In the genomic region with DNA sequence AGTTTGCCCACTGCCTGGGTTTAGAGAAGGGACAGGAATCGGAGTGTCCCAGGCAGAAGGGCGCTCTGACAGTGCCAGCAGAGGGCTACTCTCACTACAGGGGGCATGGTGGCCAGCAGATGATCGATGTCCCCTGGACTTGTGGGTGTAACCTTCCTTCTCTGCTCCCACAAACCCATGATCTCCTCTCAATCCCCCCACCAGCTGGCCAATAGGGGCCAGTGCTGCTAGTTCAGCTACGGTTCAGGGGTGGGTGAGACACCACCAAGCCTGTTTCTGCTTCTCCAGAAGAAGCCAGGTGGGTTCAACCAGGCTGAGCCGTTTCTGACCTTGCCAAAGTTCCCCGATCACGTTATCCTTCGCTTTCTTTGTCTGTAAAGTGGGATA, we compare ENCODE assay signal across 10 cellular contexts. TPM values are rescaled to one million over a fixed set of nuclear protein-coding genes. Genes with fewer than 3 reads are reported as not detected.
A peak's percentile ranks its signal among the peaks of the same experiment; 100 is the strongest.
DNase-seq lines count a peak whose midpoint lies in the region; ATAC-seq and TF ChIP-seq lines count a peak whose summit lies in the region.
"Had no signal": no experiment of that assay in that cellular context is flagged by ENCODE, and none has a peak within 500 bp of the region (broad histone marks: within the 10 kb centered on the region; RNA-seq: fewer than 3 reads in every experiment).

No MANE protein-coding gene starts in this region.

- no peak for TF ChIP-seq CTCF in SK-N-SH (IDR thresholded peaks at IDR 0.05)
- TF ChIP-seq CTCF in gastroesophageal sphincter (IDR thresholded peaks at IDR 0.05) = no peak
- TF ChIP-seq CTCF in GM13976 (IDR thresholded peaks at IDR 0.05; ENCODE audit: borderline replicate concordance, control extremely low read depth, extremely low read depth, insufficient read depth, missing control alignments) = no peak

- H3K79me2 ChIP-seq in SK-N-SH (ENCODE audit: insufficient read depth) = no peaks in the 10 kb centered on the region

- H3K27me3 ChIP-seq in SK-N-SH (ENCODE audit: insufficient read depth) (peaks cover 41% of the 10 kb centered on the region), gastroesophageal sphincter (peaks cover 86% of the 10 kb centered on the region)

- H3K27ac ChIP-seq in SK-N-SH (ENCODE audit: low read depth in 2 of 2, low read length in 1 of 2) = no peak overlapping the region
- H3K27ac ChIP-seq in gastroesophageal sphincter = no peak overlapping the region

- H3K9me2 ChIP-seq in SK-N-SH = no peaks in the 10 kb centered on the region

- TF ChIP-seq POLR2A in gastroesophageal sphincter (IDR thresholded peaks at IDR 0.05) = no peak

- H3K4me3 ChIP-seq in SK-N-SH (ENCODE audit: low read depth in 2 of 2, low read length in 1 of 2) = peak overlapping the region in 1 of 2 experiments; percentile 62; a peak in 2 of 4 replicates
- peak overlapping the region in 1 of 2 donors; percentile 52 for H3K4me3 ChIP-seq in gastroesophageal sphincter

- H3K36me3 ChIP-seq in SK-N-SH (replicated peaks in 1 of 2; ENCODE audit: control insufficient read depth in 1 of 2, insufficient read depth in 2 of 2, low read length in 1 of 2) (no peaks in the 10 kb centered on the region), gastroesophageal sphincter (no peaks in the 10 kb centered on the region)

- H3K9me3 ChIP-seq in SK-N-SH (no peaks in the 10 kb centered on the region), gastroesophageal sphincter (no peaks in the 10 kb centered on the region)

- CTCF ChIA-PET in SK-N-SH (lab: Yijun Ruan, JAX) = interaction anchor here (0.8 to 14.3 kb wide), 67 partner anchors 8 to 599 kb away, joined by 3 to 214 read pairs (median 5); partner anchors contain the start of genes DIS3L2 and PRSS56

- peaks cover 44% of the 10 kb centered on the region for H3K27me3 Mint-ChIP-seq in T-helper 2 cell treated with Interferon-gamma antibody and Interleukin-4, amounts not matched to agents 5 μg/mL and 100 μg/mL, for 36 hours (ENCODE audit: low read depth)
- H3K27me3 Mint-ChIP-seq in stimulated activated memory B cell treated with anti-CD40 and anti-IgM and Interleukin-4, amounts not matched to agents 10 μg/mL and 1 μg/mL and 100 μg/mL, for 72 hours = peaks cover 75% of the 10 kb centered on the region

- H3F3A ChIP-seq in SK-N-SH (replicated peaks; ENCODE audit: insufficient read depth) = no peaks in the 10 kb centered on the region

- in situ Hi-C loops in GM13976 (cut with MboI; ENCODE audit: low sequenced_read_pairs, unreplicated experiment) = loop anchor here (5.0 to 10.0 kb wide), 2 partner anchors 212 to 390 kb away; no protein-coding TSS in a partner anchor

- no peaks in the 10 kb centered on the region for H3K4me1 Mint-ChIP-seq in T-helper 2 cell treated with Interferon-gamma antibody and Interleukin-4, amounts not matched to agents 5 μg/mL and 100 μg/mL, for 36 hours (ENCODE audit: low read depth)
- H3K4me1 Mint-ChIP-seq in stimulated activated memory B cell treated with anti-CD40 and anti-IgM and Interleukin-4, amounts not matched to agents 10 μg/mL and 1 μg/mL and 100 μg/mL, for 72 hours = peaks cover 25% of the 10 kb centered on the region

- peak overlapping the region; percentile 50 for H3K4me3 Mint-ChIP-seq in T-helper 2 cell treated with Interferon-gamma antibody and Interleukin-4, amounts not matched to agents 5 μg/mL and 100 μg/mL, for 36 hours
- peak overlapping the region; percentile 52 for H3K4me3 Mint-ChIP-seq in stimulated activated memory B cell treated with anti-CD40 and anti-IgM and Interleukin-4, amounts not matched to agents 10 μg/mL and 1 μg/mL and 100 μg/mL, for 72 hours

- WGBS in SK-N-SH (ENCODE audit: low lambda C conversion rate) = 31% methylated on average over 8 of the region's 8 CpGs
- 10% methylated on average over 2 of the region's 8 CpGs; no CpG with 5 or more reads in 1 of the 2 donors for WGBS in gastroesophageal sphincter (ENCODE audit: low coverage in 1 of 2), 2 donors

- peak overlapping the region; percentile 97; the same call in 1 of the 2 replicates for H3K4me2 ChIP-seq in SK-N-SH

- peak overlapping the region; percentile 81; the same call in 1 of the 2 replicates for H2AFZ ChIP-seq in SK-N-SH (ENCODE audit: low read depth)

- H3K4me1 ChIP-seq in SK-N-SH (ENCODE audit: control insufficient read depth in 1 of 2, insufficient read depth in 2 of 2, low read depth in 1 of 2, low read length in 1 of 2) = peaks cover 0 to 20% of the 10 kb centered on the region in 2 experiments; a peak in 1 of 4 replicates
- H3K4me1 ChIP-seq in gastroesophageal sphincter = peaks cover 0 to 34% (median 11%) of the 10 kb centered on the region in 3 donors

- no peak overlapping the region for H3K27ac Mint-ChIP-seq in T-helper 2 cell treated with Interferon-gamma antibody and Interleukin-4, amounts not matched to agents 5 μg/mL and 100 μg/mL, for 36 hours
- H3K27ac Mint-ChIP-seq in stimulated activated memory B cell treated with anti-CD40 and anti-IgM and Interleukin-4, amounts not matched to agents 10 μg/mL and 1 μg/mL and 100 μg/mL, for 72 hours = no peak overlapping the region

- POLR2A ChIA-PET in SK-N-SH (lab: Yijun Ruan, JAX) = interaction anchor here (0.9 kb wide), 1 partner anchor 37 kb away, joined by 3 read pairs; the partner anchor contains the start of gene DIS3L2

- no peaks in the 10 kb centered on the region for H4K20me1 ChIP-seq in SK-N-SH (ENCODE audit: insufficient read depth)

- TF ChIP-seq EP300 in SK-N-SH (IDR thresholded peaks at IDR 0.05; ENCODE audit: borderline replicate concordance in 1 of 2, low read depth in 1 of 2, low read length in 1 of 2) = no peak
- no peak for TF ChIP-seq EP300 in gastroesophageal sphincter (IDR thresholded peaks at IDR 0.05)

- H3K9me3 Mint-ChIP-seq in T-helper 2 cell treated with Interferon-gamma antibody and Interleukin-4, amounts not matched to agents 5 μg/mL and 100 μg/mL, for 36 hours = no peaks in the 10 kb centered on the region
- no peaks in the 10 kb centered on the region for H3K9me3 Mint-ChIP-seq in stimulated activated memory B cell treated with anti-CD40 and anti-IgM and Interleukin-4, amounts not matched to agents 10 μg/mL and 1 μg/mL and 100 μg/mL, for 72 hours

- H3K9ac ChIP-seq in SK-N-SH = no peak overlapping the region

- no peak for DNase-seq in T-helper 2 cell treated with Interferon-gamma antibody and Interleukin-4, amounts not matched to agents 5 μg/mL and 100 μg/mL, for 36 hours (ENCODE audit: low spot score)
- DNase-seq in T-helper 2 cell (no peak), SK-N-SH (peak; percentile 57), GM13976 (ENCODE audit: low spot score) (no peak), MV-4-11 (lab: John Stamatoyannopoulos, UW) (no peak)
- DNase-seq: cerebellar nuclear complex, NCI-H524 treated with DMSO at 0.1 percent for 48 hours had no signal

- H3K36me3 Mint-ChIP-seq in T-helper 2 cell treated with Interferon-gamma antibody and Interleukin-4, amounts not matched to agents 5 μg/mL and 100 μg/mL, for 36 hours (ENCODE audit: low read depth) = no peaks in the 10 kb centered on the region
- H3K36me3 Mint-ChIP-seq in stimulated activated memory B cell treated with anti-CD40 and anti-IgM and Interleukin-4, amounts not matched to agents 10 μg/mL and 1 μg/mL and 100 μg/mL, for 72 hours = no peaks in the 10 kb centered on the region

- no peak for TF ChIP-seq RAD21 in SK-N-SH (IDR thresholded peaks at IDR 0.05; ENCODE audit: low read length)

- peak; percentile 9 for ATAC-seq in gastroesophageal sphincter
- no peak for ATAC-seq in stimulated activated memory B cell treated with anti-CD40 and anti-IgM and Interleukin-4, amounts not matched to agents 10 μg/mL and 1 μg/mL and 100 μg/mL, for 72 hours
- ATAC-seq in HG02571 (IDR thresholded peaks at IDR 0.05; ENCODE audit: unreplicated experiment) = no peak

TF ChIP-seq in SK-N-SH, 30 proteins besides CTCF, POLR2A, EP300 and RAD21:
- no peak for TF ChIP-seq JUND (IDR thresholded peaks at IDR 0.05)
- TF ChIP-seq, protein P1, sequence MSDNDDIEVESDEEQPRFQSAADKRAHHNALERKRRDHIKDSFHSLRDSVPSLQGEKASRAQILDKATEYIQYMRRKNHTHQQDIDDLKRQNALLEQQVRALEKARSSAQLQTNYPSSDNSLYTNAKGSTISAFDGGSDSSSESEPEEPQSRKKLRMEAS (IDR thresholded peaks at IDR 0.05; ENCODE audit: low read depth) = no peak
- no peak for TF ChIP-seq RCOR1 (IDR thresholded peaks at IDR 0.05; ENCODE audit: low read length)
- TF ChIP-seq IRF3 (IDR thresholded peaks at IDR 0.05; ENCODE audit: low read depth, low read length) = no peak
- no peak for TF ChIP-seq CHD2 (IDR thresholded peaks at IDR 0.05; ENCODE audit: low read length, partially characterized antibody)
- no peak for TF ChIP-seq TEAD4 (IDR thresholded peaks at IDR 0.05; ENCODE audit: borderline replicate concordance, insufficient read depth)
- TF ChIP-seq TCF12 (IDR thresholded peaks at IDR 0.05) = no peak
- TF ChIP-seq, protein P2, sequence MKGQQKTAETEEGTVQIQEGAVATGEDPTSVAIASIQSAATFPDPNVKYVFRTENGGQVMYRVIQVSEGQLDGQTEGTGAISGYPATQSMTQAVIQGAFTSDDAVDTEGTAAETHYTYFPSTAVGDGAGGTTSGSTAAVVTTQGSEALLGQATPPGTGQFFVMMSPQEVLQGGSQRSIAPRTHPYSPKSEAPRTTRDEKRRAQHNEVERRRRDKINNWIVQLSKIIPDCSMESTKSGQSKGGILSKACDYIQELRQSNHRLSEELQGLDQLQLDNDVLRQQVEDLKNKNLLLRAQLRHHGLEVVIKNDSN (IDR thresholded peaks at IDR 0.05; ENCODE audit: borderline replicate concordance, low read depth) = no peak
- no peak for TF ChIP-seq MXI1 (IDR thresholded peaks at IDR 0.05; ENCODE audit: low read depth, low read length)

RNA-seq across cellular contexts. Expression of gene NPPC, which starts 1.3 kb away (rescaled TPM):
- not detected in 2 replicates for polyA plus RNA-seq in SK-N-SH (2012; rRNA removed)
- not detected in 2 replicates for polyA plus RNA-seq in SK-N-SH (2012; cell fraction: cytosol; rRNA removed)
- polyA plus RNA-seq in SK-N-SH (2012; cell fraction: nucleus; rRNA removed) = 0.11 and 0.17 TPM in 2 replicates
- total RNA-seq in gastroesophageal sphincter = not detected

RNA-seq across cellular contexts. Expression of gene DIS3L2, which starts 36.6 kb away (rescaled TPM):
- polyA plus RNA-seq in SK-N-SH (2012; rRNA removed) = 16.4 and 17.9 TPM in 2 replicates
- polyA plus RNA-seq in SK-N-SH (2012; cell fraction: cytosol; rRNA removed) = 7.1 and 10.7 TPM in 2 replicates
- polyA plus RNA-seq in SK-N-SH (2012; cell fraction: nucleus; rRNA removed) = 48.6 and 53.9 TPM in 2 replicates
- total RNA-seq in gastroesophageal sphincter = 10 to 100 TPM; 13.3 to 31.0 (median 23.6) TPM
